Comparison of ENCODE assay signal across 9 cellular contexts in genomic region chr17:43360739-43361498, GRCh38. TPM values are rescaled to one million over a fixed set of nuclear protein-coding genes. Genes with fewer than 3 reads are reported as not detected.
A peak's percentile ranks its signal among the peaks of the same experiment; 100 is the strongest.
DNase-seq lines count a peak whose midpoint lies in the region; ATAC-seq, FAIRE-seq and TF ChIP-seq lines count a peak whose summit lies in the region.
"Had no signal": no experiment of that assay in that cellular context is flagged by ENCODE, and none has a peak within 500 bp of the region (broad histone marks: within the 10 kb centered on the region; RNA-seq: fewer than 3 reads in every experiment).

No MANE protein-coding gene starts in this region.

- peak; percentile 74 for FAIRE-seq in HepG2 (lab: Jason Lieb, UNC)
- FAIRE-seq: GM18507 had no signal

- peak; percentile 99 for TF ChIP-seq RAD21 in HepG2 (CRISPR knock-in tag; IDR thresholded peaks at IDR 0.05)

- ATAC-seq in HG03439 (IDR thresholded peaks at IDR 0.05; ENCODE audit: unreplicated experiment) (peak; percentile 74), HepG2 (peak; percentile 92)

- peak overlapping the region; percentile 86 for H3K4me3 ChIP-seq in ACC112 (ENCODE audit: low read depth, low read length)
- peak overlapping the region; percentile 63 to 71 (median 67) for H3K4me3 ChIP-seq in HepG2 (replicated peaks in 1 of 3; ENCODE audit: insufficient read depth in 1 of 3, low read depth in 2 of 3, low read length in 3 of 3)

- TF ChIP-seq POLR2A in GM18951 (IDR thresholded peaks at IDR 0.05; ENCODE audit: extremely low read depth, insufficient read depth, insufficient read length) (peak; percentile 100), HepG2 (IDR thresholded peaks at IDR 0.05; ENCODE audit: insufficient read depth in 1 of 2, low read depth in 2 of 2, low read length in 2 of 2) (peak; percentile 100)

- peaks cover 61% of the 10 kb centered on the region for H3K79me2 ChIP-seq in ACC112 (ENCODE audit: control insufficient read depth, insufficient read depth, low read length, unreplicated experiment)
- H3K79me2 ChIP-seq in HepG2 (ENCODE audit: insufficient read depth, low read length): peaks cover 55% of the 10 kb centered on the region

- WGBS in HepG2 (ENCODE audit: low lambda C conversion rate): 1% methylated on average over 43 of the region's 56 CpGs

- H3K36me3 ChIP-seq in ACC112 (ENCODE audit: insufficient read depth, low read length): peaks cover 3% of the 10 kb centered on the region; the same call in 1 of the 2 replicates
- no peaks in the 10 kb centered on the region; a peak in 1 of 5 replicates for H3K36me3 ChIP-seq in HepG2 (replicated peaks in 1 of 2; ENCODE audit: control insufficient read depth in 1 of 2, insufficient read depth in 2 of 2, low read length in 2 of 2)

- intact Hi-C loops in HepG2 (cut with micrococcal nuclease; ENCODE audit: unreplicated experiment): no loop called here

- H3K9me3 ChIP-seq in HepG2 (ENCODE audit: low read length): no peaks in the 10 kb centered on the region

- CTCF ChIA-PET in HepG2 (lab: Yijun Ruan, JAX; ENCODE audit: low intra/inter-chr PET ratio, low total read pairs): no interaction called here

- peaks cover 29% of the 10 kb centered on the region for H3K4me1 ChIP-seq in ACC112 (ENCODE audit: control insufficient read depth, insufficient read depth, low read length, unreplicated experiment)
- H3K4me1 ChIP-seq in HepG2 (ENCODE audit: insufficient read depth, low read length): peaks cover 28% of the 10 kb centered on the region

- TF ChIP-seq CTCF in HepG2 (CRISPR knock-in tag; IDR thresholded peaks at IDR 0.05): no peak

- H3K27ac ChIP-seq in ACC112 (ENCODE audit: low read depth, low read length) (peak overlapping the region; percentile 92), HepG2 (ENCODE audit: extremely low read length, insufficient read depth, low read length) (peak overlapping the region; percentile 98)

- H3K27me3 ChIP-seq in ACC112 (ENCODE audit: insufficient read depth, low read length): no peaks in the 10 kb centered on the region
- no peaks in the 10 kb centered on the region; a peak in 1 of 5 replicates for H3K27me3 ChIP-seq in HepG2 (ENCODE audit: control insufficient read depth in 1 of 2, insufficient read depth in 2 of 2, low read length in 2 of 2)

- peak; percentile 99 for DNase-seq in NCI-H526 treated with DMSO at 0.1 percent for 48 hours (lab: John Stamatoyannopoulos, UW)
- peak; percentile 87 for DNase-seq in activated CD4-positive, alpha-beta T cell treated with anti-CD3 and anti-CD28 coated beads, Interleukin-2, amount 50 U/mL, for 1 hour
- DNase-seq in dedifferentiated amniotic fluid mesenchymal stem cell (ENCODE audit: extremely low spot score): peak; percentile 85
- peak; percentile 99 for DNase-seq in HepG2 (ENCODE audit: low spot score)
- DNase-seq in stimulated activated CD4-positive, alpha-beta T cell treated with anti-CD3 and anti-CD28 coated beads, Interleukin-2, amount 100 ng/mL, for 48 hours: peak; percentile 87 to 89

- POLR2A ChIA-PET in HepG2 (lab: Yijun Ruan, JAX): interaction anchor here (0.6 to 3.0 kb wide), 52 partner anchors 8 to 748 kb away, joined by 3 to 90 read pairs (median 6); partner anchors contain the start of genes ARL4D, DHX8, ETV4 and NBR1

- peak; percentile 69 to 70 for TF ChIP-seq EP300 in HepG2 (IDR thresholded peaks at IDR 0.05; ENCODE audit: low read depth in 2 of 2, low read length in 2 of 2)
- peak; percentile 89 for TF ChIP-seq EP300 in HepG2 (CRISPR knock-in tag; IDR thresholded peaks at IDR 0.05; ENCODE audit: borderline replicate concordance)

- peak overlapping the region; percentile 88 for H3K9ac ChIP-seq in HepG2 (ENCODE audit: insufficient read depth, low read depth, low read length)

- H3K4me2 ChIP-seq in HepG2 (ENCODE audit: low read depth, low read length): peak overlapping the region; percentile 59

- H2AFZ ChIP-seq in ACC112 (ENCODE audit: low read length, unreplicated experiment): no peak overlapping the region
- H2AFZ ChIP-seq in HepG2 (ENCODE audit: low read length): peak overlapping the region; percentile 46

- TSS peak; percentile 96 for BruUV-seq in HepG2 (replicated peaks; lab: Mats Ljungman, UMichigan)

- in situ Hi-C loops in GM18951 (cut with MboI; ENCODE audit: low sequenced_read_pairs, unreplicated experiment) (no loop called here), HepG2 (cut with HindIII; ENCODE audit: extremely low pct_ligation_motif_present, low pct_unique_long_range_greater_than_20kb) (no loop called here)

- no peaks in the 10 kb centered on the region for H4K20me1 ChIP-seq in HepG2 (ENCODE audit: insufficient read depth, low read length)

TF ChIP-seq in HepG2, 621 proteins besides CTCF, POLR2A, EP300 and RAD21 (continues in another document):
- TF ChIP-seq RBAK (CRISPR knock-in tag; IDR thresholded peaks at IDR 0.05) (no peak), LRRFIP1 (CRISPR knock-in tag; conservative IDR thresholded peaks at IDR 0.05) (0 out of 2 replicates have a peak, but pooled peaks have one; percentile 63), ZNF879 (CRISPR knock-in tag; IDR thresholded peaks at IDR 0.05) (no peak), ZSCAN20 (CRISPR knock-in tag; IDR thresholded peaks at IDR 0.05; ENCODE audit: borderline replicate concordance) (0 out of 2 replicates have a peak, but pooled peaks have one; percentile 87), STAG1 (CRISPR knock-in tag; IDR thresholded peaks at IDR 0.05) (no peak; the same call in 1 of the 2 replicates), GATA4 (IDR thresholded peaks at IDR 0.05; ENCODE audit: borderline replicate concordance, low read depth) (peak; percentile 100), NFKB2 (CRISPR knock-in tag; IDR thresholded peaks at IDR 0.05; ENCODE audit: borderline replicate concordance) (peak; percentile 66), CHD4 (IDR thresholded peaks at IDR 0.05; ENCODE audit: borderline replicate concordance, low read length) (no peak), STAT6 (CRISPR knock-in tag; IDR thresholded peaks at IDR 0.05; ENCODE audit: borderline replicate concordance) (peak; percentile 97), CC2D1A (CRISPR knock-in tag; IDR thresholded peaks at IDR 0.05) (peak; percentile 93; the same call in 1 of the 2 replicates)

RNA-seq across cellular contexts. Expression of gene ARL4D, which starts 37.9 kb away (rescaled TPM):
- 9.0 and 9.5 TPM in 2 replicates for total RNA-seq in HepG2 (2016; rRNA removed; fragmentation: Illumina TruSeq; extraction: Trizol)
- total RNA-seq in HepG2 (2016; cell fraction: cytosol; rRNA removed; fragmentation: Illumina TruSeq; extraction: Trizol; ENCODE audit: low read depth): 4.8 and 5.0 TPM in 2 replicates
- total RNA-seq in HepG2 (2016; cell fraction: insoluble cytoplasmic fraction; rRNA removed; fragmentation: Illumina TruSeq; extraction: Trizol): 8.2 and 10.0 TPM in 2 replicates
- total RNA-seq in HepG2 (2016; cell fraction: membrane; rRNA removed; fragmentation: Illumina TruSeq; extraction: Trizol): 6.9 and 7.7 TPM in 2 replicates
- 5.3 and 7.3 TPM in 2 replicates for total RNA-seq in HepG2 (2016; cell fraction: nucleus; rRNA removed; fragmentation: Illumina TruSeq; extraction: Trizol)
- polyA plus RNA-seq in HepG2 (2011; rRNA removed): 25.9 and 40.6 TPM in 2 replicates
- polyA plus RNA-seq in HepG2 (2011; cell fraction: cytosol; rRNA removed): 42.8 and 43.2 TPM in 2 replicates
- polyA plus RNA-seq in HepG2 (2011; cell fraction: nucleus; rRNA removed): 20.5 and 34.1 TPM in 2 replicates
- 31.5 and 47.6 TPM in 2 replicates for polyA plus RNA-seq in HepG2 (2012)
- 2.0 and 2.2 TPM in 2 replicates for polyA plus RNA-seq in HepG2 (2016; cell fraction: cytosol; fragmentation: Illumina TruSeq; extraction: Trizol; ENCODE audit: low read depth)
- 11.6 and 13.8 TPM in 2 replicates for polyA plus RNA-seq in HepG2 (2016; cell fraction: insoluble cytoplasmic fraction; fragmentation: Illumina TruSeq; extraction: Trizol; ENCODE audit: low read depth)
- polyA plus RNA-seq in HepG2 (2016; cell fraction: membrane; fragmentation: Illumina TruSeq; extraction: Trizol; ENCODE audit: low read depth): 3.2 TPM in 2 replicates
- 12.2 and 15.4 TPM in 2 replicates for polyA plus RNA-seq in HepG2 (2016; cell fraction: nucleus; fragmentation: Illumina TruSeq; extraction: Trizol; ENCODE audit: insufficient read depth, low read depth)
- polyA minus RNA-seq in HepG2 (2011; rRNA and poly(A)+ RNA removed; ENCODE audit: low replicate concordance): 18.8 and 37.1 TPM in 2 replicates
- 15.0 and 19.8 TPM in 2 replicates for polyA minus RNA-seq in HepG2 (2011; cell fraction: cytosol; rRNA and poly(A)+ RNA removed)
- polyA minus RNA-seq in HepG2 (2011; cell fraction: nucleus; rRNA and poly(A)+ RNA removed): 8.9 and 13.3 TPM in 2 replicates

Comparison
In these comparisons a context has a peak if more than half of its experiments do, and no peak if none do; other contexts are left out.
1. Peak in every context shown above with its lines: DNase-seq, ATAC-seq, H3K4me3 ChIP-seq and H3K27ac ChIP-seq.